9 cellular contexts compared by ENCODE assay signal in the genomic region with DNA sequence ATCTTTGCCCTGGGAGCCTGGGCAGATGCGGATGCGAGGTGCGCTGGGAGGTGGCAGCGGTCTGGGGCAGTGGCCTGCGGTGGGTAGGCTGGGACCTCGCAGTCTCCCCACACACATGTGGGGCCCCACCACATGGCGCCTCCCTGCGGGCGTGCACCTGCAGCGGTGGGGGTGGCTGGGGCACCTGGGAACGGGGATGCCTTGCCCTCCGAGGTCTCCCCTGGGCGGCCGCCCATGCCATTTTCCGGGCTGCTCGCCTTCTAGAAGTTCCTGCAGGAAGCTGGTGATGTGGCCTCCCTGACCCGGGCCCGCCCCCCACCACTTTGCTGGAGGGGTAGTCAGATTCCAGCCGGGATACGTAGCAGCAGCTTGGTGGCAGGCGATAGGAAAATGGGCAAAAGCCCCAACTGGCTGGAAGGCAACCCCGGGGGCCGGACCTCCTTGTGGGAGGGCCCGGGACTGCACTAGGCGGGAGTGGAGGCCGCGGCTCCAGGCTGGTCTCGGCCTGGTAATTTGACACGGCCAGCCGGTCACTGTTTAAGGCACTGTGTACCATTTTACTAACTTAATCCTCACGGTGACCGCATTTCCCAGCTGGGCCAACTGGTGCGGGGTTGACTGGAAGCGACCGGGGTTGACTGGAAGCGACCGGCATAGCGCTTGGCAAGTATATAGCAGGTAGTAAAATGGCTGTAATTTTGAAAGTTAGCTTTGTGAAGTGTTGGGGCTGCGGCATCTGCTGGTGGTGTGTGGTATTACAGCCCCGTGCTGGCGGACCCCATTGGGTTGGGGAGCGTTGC. TPM values are rescaled to one million over a fixed set of nuclear protein-coding genes. Genes with fewer than 3 reads are reported as not detected.
DNase-seq lines count a peak whose midpoint lies in the region; ATAC-seq, FAIRE-seq and TF ChIP-seq lines count a peak whose summit lies in the region.
"Had no signal": no experiment of that assay in that cellular context is flagged by ENCODE, and none has a peak within 500 bp of the region (broad histone marks: within the 10 kb centered on the region; RNA-seq: fewer than 3 reads in every experiment).

No MANE protein-coding gene starts in this region.

- DNase-seq in DMS 273 treated with DMSO at 0.1 percent for 48 hours (lab: John Stamatoyannopoulos, UW), result peak; percentile 44
- peak; percentile 43 for DNase-seq in HuH-7 (ENCODE audit: low spot score)
- peak; percentile 10 for DNase-seq in T-helper 9 cell
- DNase-seq in endothelial cell (ENCODE audit: low spot score), result peak; percentile 70
- peak; percentile 61 for DNase-seq in neural crest cell (ENCODE audit: low read depth, low spot score)
- DNase-seq in T-helper 17 cell, result no peak
- DNase-seq in frontal cortex (ENCODE audit: low spot score in 2 of 2), result no peak
- DNase-seq: naive B cell had no signal

- peaks cover 34% of the 10 kb centered on the region for H3K36me3 Mint-ChIP-seq in endothelial cell (ENCODE audit: low read depth, unreplicated experiment)
- peaks cover 24% of the 10 kb centered on the region for H3K36me3 Mint-ChIP-seq in neural crest cell (ENCODE audit: low read depth)
- H3K36me3 Mint-ChIP-seq in T-helper 17 cell (ENCODE audit: low read depth), result no peaks in the 10 kb centered on the region
- H3K36me3 Mint-ChIP-seq: naive B cell had no signal

- H3K4me1 Mint-ChIP-seq in endothelial cell (ENCODE audit: unreplicated experiment), result peaks cover 15% of the 10 kb centered on the region
- H3K4me1 Mint-ChIP-seq in neural crest cell, result peaks cover 17% of the 10 kb centered on the region
- H3K4me1 Mint-ChIP-seq in T-helper 17 cell, result peaks cover 5% of the 10 kb centered on the region

- peak; percentile 97 for TF ChIP-seq CTCF in endothelial cell (IDR thresholded peaks at IDR 0.05; ENCODE audit: unreplicated experiment)
- peak; percentile 65 for TF ChIP-seq CTCF in neural crest cell (conservative IDR thresholded peaks at IDR 0.05)

- ATAC-seq in T-helper 17 cell (no peak), GM18517 (IDR thresholded peaks at IDR 0.05; ENCODE audit: unreplicated experiment) (no peak)

- H3K9me3 Mint-ChIP-seq in endothelial cell (ENCODE audit: unreplicated experiment), result no peaks in the 10 kb centered on the region
- no peaks in the 10 kb centered on the region for H3K9me3 Mint-ChIP-seq in neural crest cell

- H3K27ac Mint-ChIP-seq in endothelial cell (ENCODE audit: unreplicated experiment), result peak overlapping the region; percentile 76
- H3K27ac Mint-ChIP-seq in neural crest cell (ENCODE audit: unreplicated experiment), result no peak overlapping the region
- no peak overlapping the region for H3K27ac Mint-ChIP-seq in T-helper 17 cell
- H3K27ac Mint-ChIP-seq: naive B cell had no signal

- H3K27me3 Mint-ChIP-seq in endothelial cell (ENCODE audit: unreplicated experiment), result peaks cover 4% of the 10 kb centered on the region
- no peaks in the 10 kb centered on the region for H3K27me3 Mint-ChIP-seq in neural crest cell (ENCODE audit: low read depth)
- H3K27me3 Mint-ChIP-seq in T-helper 17 cell, result peaks cover 26% of the 10 kb centered on the region

- FAIRE-seq in frontal cortex (lab: Jason Lieb, UNC), result no peak

- no peaks in the 10 kb centered on the region for H3K9me3 ChIP-seq in T-helper 17 cell (ENCODE audit: control insufficient read depth, low read length, poor library complexity, severe bottlenecking)

- H3K4me3 Mint-ChIP-seq in endothelial cell (ENCODE audit: unreplicated experiment), result peak overlapping the region; percentile 87
- peak overlapping the region; percentile 52 for H3K4me3 Mint-ChIP-seq in neural crest cell
- H3K4me3 Mint-ChIP-seq in T-helper 17 cell, result no peak overlapping the region
- H3K4me3 Mint-ChIP-seq: naive B cell had no signal

RNA-seq across cellular contexts. Expression of a gene that starts 38.5 kb away (rescaled TPM):
- total RNA-seq in endothelial cell (ENCODE audit: unreplicated experiment) (298 TPM), neural crest cell (536 and 543 TPM in 2 replicates), T-helper 17 cell (not detected), frontal cortex (0.82 TPM)

Comparison
In these comparisons a context has a peak if more than half of its experiments do, and no peak if none do; other contexts are left out.
1. DNase-seq: peak in DMS 273 treated with DMSO at 0.1 percent for 48 hours (single experiment), HuH-7 (single experiment), T-helper 9 cell (single experiment), endothelial cell (single experiment) and neural crest cell (single experiment); none in T-helper 17 cell (0 of 3) and frontal cortex (0 of 2).
2. RNA of a gene that starts 38.5 kb away (total RNA-seq): 536 to 543 TPM in neural crest cell and 298 TPM in endothelial cell (single experiment); 0.82 TPM in frontal cortex (single experiment) and not detected in T-helper 17 cell; every median in the first group is over 100 times any median in the second.